In genomic region chr7:127530148-127530547, GRCh38 we compare ENCODE assay signal across 28 cellular contexts.
"Had no signal": no experiment of that assay in that cellular context is flagged by ENCODE, and none has a peak within 500 bp of the region (broad histone marks: within the 10 kb centered on the region; RNA-seq: fewer than 3 reads in every experiment).

No MANE protein-coding gene starts in this region.

- DNase-seq: activated CD4-positive, alpha-beta memory T cell treated with anti-CD3 and anti-CD28 coated beads for 36 hours; activated CD4-positive, alpha-beta T cell treated with anti-CD3 and anti-CD28 coated beads, Interleukin-2, amount 10 ng/mL, durations not matched to agents 24 days and 14 days; activated CD4-positive, CD25-positive, alpha-beta regulatory T cell treated with anti-CD3 and anti-CD28 coated beads, Interleukin-2, amount 50 U/mL, for 72 hours; activated naive CD4-positive, alpha-beta T cell; activated T-cell treated with anti-CD3 and anti-CD28 coated beads, Interleukin-2, amount 50 U/mL, for 48 hours; anterior cingulate cortex; body of pancreas; colonic mucosa; effector CD8-positive, alpha-beta T cell; esophagus squamous epithelium; head of caudate nucleus; hypothalamus; immature natural killer cell; kidney; left colon; midbrain; stimulated activated CD4-positive, alpha-beta T cell treated with anti-CD3 and anti-CD28 coated beads, Interleukin-15, amount 100 ng/mL, for 24 hours; stimulated activated CD4-positive, alpha-beta T cell treated with anti-CD3 and anti-CD28 coated beads, Interleukin-2, amount 100 ng/mL, for 24 hours; stimulated activated naive B cell treated with anti-CD40 and anti-IgM and Interleukin-4, amounts not matched to agents 10 μg/mL and 1 μg/mL and 100 μg/mL, for 72 hours; stomach; T1000; thyroid gland; upper lobe of left lung had no signal

- H3K4me1 ChIP-seq: body of pancreas, colonic mucosa, esophagus squamous epithelium, gastroesophageal sphincter, right atrium auricular region, stomach, thyroid gland, upper lobe of left lung, vagina had no signal

- H3K4me1 Mint-ChIP-seq: activated CD4-positive, alpha-beta T cell treated with anti-CD3 and anti-CD28 coated beads, Interleukin-2, amount 10 ng/mL, durations not matched to agents 24 days and 14 days; immature natural killer cell had no signal

- H3K36me3 ChIP-seq: colonic mucosa, esophagus squamous epithelium, gastroesophageal sphincter, right atrium auricular region, stomach, thyroid gland, upper lobe of left lung, vagina had no signal

- H3K4me3 ChIP-seq: body of pancreas, colonic mucosa, esophagus squamous epithelium, gastroesophageal sphincter, right atrium auricular region, stomach, thyroid gland, upper lobe of left lung, vagina had no signal

- ATAC-seq: activated naive CD4-positive, alpha-beta T cell treated with anti-CD3 and anti-CD28 coated beads, Interleukin-2, amount 50 U/mL, for 72 hours; body of pancreas; gastroesophageal sphincter; left colon; natural killer cell treated with Interleukin-12 subunit alpha and Interleukin-12 subunit beta and Interleukin-15 and Interleukin-18, amount 100 ng/mL, for 72 hours; stimulated activated naive B cell treated with anti-CD40 and anti-IgM and Interleukin-4, amounts not matched to agents 10 μg/mL and 1 μg/mL and 100 μg/mL, for 72 hours had no signal

- H3K9me3 ChIP-seq: body of pancreas, colonic mucosa, esophagus squamous epithelium, thyroid gland, upper lobe of left lung, vagina had no signal

- H3K36me3 Mint-ChIP-seq: activated CD4-positive, alpha-beta memory T cell treated with anti-CD3 and anti-CD28 coated beads for 36 hours; immature natural killer cell; natural killer cell treated with Interleukin-12 subunit alpha and Interleukin-12 subunit beta and Interleukin-15 and Interleukin-18, amount 100 ng/mL, for 72 hours; stimulated activated naive B cell treated with anti-CD40 and anti-IgM and Interleukin-4, amounts not matched to agents 10 μg/mL and 1 μg/mL and 100 μg/mL, for 72 hours had no signal

- H3K27me3 ChIP-seq: body of pancreas, colonic mucosa, right atrium auricular region, thyroid gland, upper lobe of left lung, vagina had no signal

- H3K9me3 Mint-ChIP-seq: activated CD4-positive, alpha-beta T cell treated with anti-CD3 and anti-CD28 coated beads, Interleukin-2, amount 10 ng/mL, durations not matched to agents 24 days and 14 days; natural killer cell treated with Interleukin-12 subunit alpha and Interleukin-12 subunit beta and Interleukin-15 and Interleukin-18, amount 100 ng/mL, for 72 hours had no signal

- H3K27ac Mint-ChIP-seq: activated CD4-positive, alpha-beta memory T cell treated with anti-CD3 and anti-CD28 coated beads for 36 hours; activated CD4-positive, alpha-beta T cell treated with anti-CD3 and anti-CD28 coated beads, Interleukin-2, amount 10 ng/mL, durations not matched to agents 24 days and 14 days; activated naive CD4-positive, alpha-beta T cell treated with anti-CD3 and anti-CD28 coated beads, Interleukin-2, amount 50 U/mL, for 72 hours; immature natural killer cell; natural killer cell treated with Interleukin-12 subunit alpha and Interleukin-12 subunit beta and Interleukin-15 and Interleukin-18, amount 100 ng/mL, for 72 hours; stimulated activated naive B cell treated with anti-CD40 and anti-IgM and Interleukin-4, amounts not matched to agents 10 μg/mL and 1 μg/mL and 100 μg/mL, for 72 hours had no signal

- H3K4me3 Mint-ChIP-seq: activated CD4-positive, alpha-beta memory T cell treated with anti-CD3 and anti-CD28 coated beads for 36 hours; activated CD4-positive, alpha-beta T cell treated with anti-CD3 and anti-CD28 coated beads, Interleukin-2, amount 10 ng/mL, durations not matched to agents 24 days and 14 days; immature natural killer cell; natural killer cell treated with Interleukin-12 subunit alpha and Interleukin-12 subunit beta and Interleukin-15 and Interleukin-18, amount 100 ng/mL, for 72 hours; stimulated activated naive B cell treated with anti-CD40 and anti-IgM and Interleukin-4, amounts not matched to agents 10 μg/mL and 1 μg/mL and 100 μg/mL, for 72 hours had no signal
